ENCODE assay signal across 9 cellular contexts in genomic region chr4:1055243-1055701, GRCh38. TPM values are rescaled to one million over a fixed set of nuclear protein-coding genes. Genes with fewer than 3 reads are reported as not detected.
A peak's percentile ranks its signal among the peaks of the same experiment; 100 is the strongest.
DNase-seq lines count a peak whose midpoint lies in the region; ATAC-seq and TF ChIP-seq lines count a peak whose summit lies in the region.
"Not testable (repeated sequence)": the region's sequence is repeated elsewhere in the genome, so short reads cannot be mapped to it uniquely, and the experiment has no call there.
"Had no signal": no experiment of that assay in that cellular context is flagged by ENCODE, and none has a peak within 500 bp of the region (broad histone marks: within the 10 kb centered on the region; RNA-seq: fewer than 3 reads in every experiment).

No MANE protein-coding gene starts in this region.

- H3K9ac ChIP-seq in SU-DHL-6 (ENCODE audit: low read length): peak overlapping the region; percentile 26
- H3K9ac ChIP-seq in adipocyte (ENCODE audit: low read length): peak overlapping the region; percentile 29

- H3K9me2 ChIP-seq in GM23338 (ENCODE audit: insufficient read depth); SU-DHL-6 (replicated peaks; ENCODE audit: insufficient read depth, low read length): not testable (repeated sequence)

- H3K79me2 ChIP-seq in GM23338 (replicated peaks; ENCODE audit: insufficient read depth); SU-DHL-6 (ENCODE audit: insufficient read depth, low read length): not testable (repeated sequence)

- peaks cover 17 to 41% (median 38%) of the 10 kb centered on the region in 3 donors for H3K27me3 Mint-ChIP-seq in CD14-positive monocyte (ENCODE audit: low read depth in 3 of 3)
- H3K27me3 Mint-ChIP-seq in GM23338 (ENCODE audit: insufficient read depth, low read depth, poor library complexity): peaks cover 18% of the 10 kb centered on the region
- peaks cover 9 to 11% of the 10 kb centered on the region in 2 donors for H3K27me3 Mint-ChIP-seq in stimulated activated naive B cell treated with anti-CD40 and anti-IgM and Interleukin-4, amounts not matched to agents 10 μg/mL and 1 μg/mL and 100 μg/mL, for 72 hours

- H3K4me1 ChIP-seq in GM23338 (ENCODE audit: insufficient read depth); mononuclear cell (ENCODE audit: insufficient read depth, low read length): not testable (repeated sequence)
- peaks cover 20% of the 10 kb centered on the region for H3K4me1 ChIP-seq in adipocyte (ENCODE audit: control insufficient read depth, insufficient read depth, low read length)
- H3K4me1 ChIP-seq in heart right ventricle: peaks cover 0 to 22% (median 9%) of the 10 kb centered on the region in 9 donors

- H3K9me3 Mint-ChIP-seq in CD14-positive monocyte: peaks cover 4 to 18% (median 10%) of the 10 kb centered on the region in 7 donors
- H3K9me3 Mint-ChIP-seq in GM23338; stimulated activated naive B cell treated with anti-CD40 and anti-IgM and Interleukin-4, amounts not matched to agents 10 μg/mL and 1 μg/mL and 100 μg/mL, for 72 hours: not testable (repeated sequence)

- intact Hi-C loops in CD14-positive monocyte (cut with micrococcal nuclease); heart right ventricle (cut with DNase I): not testable (repeated sequence)

- not testable (repeated sequence) for H3K27me3 ChIP-seq in GM23338 (ENCODE audit: insufficient read depth); SU-DHL-6 (ENCODE audit: low read length); adipocyte (replicated peaks; ENCODE audit: control insufficient read depth, insufficient read depth, low read length); mononuclear cell (ENCODE audit: insufficient read depth, low read length)
- peaks cover 0 to 72% (median 52%) of the 10 kb centered on the region in 7 donors for H3K27me3 ChIP-seq in heart right ventricle

- H3K36me3 Mint-ChIP-seq in CD14-positive monocyte; GM23338 (ENCODE audit: low read depth); stimulated activated naive B cell treated with anti-CD40 and anti-IgM and Interleukin-4, amounts not matched to agents 10 μg/mL and 1 μg/mL and 100 μg/mL, for 72 hours: not testable (repeated sequence)

- not testable (repeated sequence) for H4K20me1 ChIP-seq in GM23338 (replicated peaks; ENCODE audit: insufficient read depth); SU-DHL-6 (ENCODE audit: low read depth, low read length)

- H3K27ac ChIP-seq in GM23338 (ENCODE audit: low read depth); SU-DHL-6 (ENCODE audit: low read depth, low read length): not testable (repeated sequence)
- peak overlapping the region in 1 of 10 donors; percentile 56 for H3K27ac ChIP-seq in heart right ventricle

- H3K4me3 Mint-ChIP-seq in CD14-positive monocyte (peak overlapping the region; percentile 18 to 84), GM23338 (peak overlapping the region; percentile 17; the same call in 1 of the 3 replicates)
- H3K4me3 Mint-ChIP-seq in stimulated activated naive B cell treated with anti-CD40 and anti-IgM and Interleukin-4, amounts not matched to agents 10 μg/mL and 1 μg/mL and 100 μg/mL, for 72 hours: peak overlapping the region; percentile 49 to 78

- peak overlapping the region in 3 of 7 donors; percentile 42 to 68 (median 55) for H3K27ac Mint-ChIP-seq in CD14-positive monocyte
- H3K27ac Mint-ChIP-seq in GM23338; stimulated activated naive B cell treated with anti-CD40 and anti-IgM and Interleukin-4, amounts not matched to agents 10 μg/mL and 1 μg/mL and 100 μg/mL, for 72 hours: not testable (repeated sequence)

- H3K4me2 ChIP-seq in GM23338 (peak overlapping the region; percentile 60), SU-DHL-6 (ENCODE audit: low read depth, low read length, poor library complexity, severe bottlenecking) (peak overlapping the region; percentile 44)

- TF ChIP-seq CTCF in CD14-positive monocyte (IDR thresholded peaks at IDR 0.05); GM23338 (conservative IDR thresholded peaks at IDR 0.05; ENCODE audit: low read depth in 2 of 2); SU-DHL-6 (IDR thresholded peaks at IDR 0.05; ENCODE audit: insufficient read depth, low read length, poor library complexity, severe bottlenecking); heart right ventricle (IDR thresholded peaks at IDR 0.05): not testable (repeated sequence)

- not testable (repeated sequence) for H3F3A ChIP-seq in GM23338 (replicated peaks; ENCODE audit: low read depth); SU-DHL-6 (ENCODE audit: insufficient read depth)

- H3K4me3 ChIP-seq in GM23338: 0 out of 2 replicates have a peak overlapping the region, but pooled peaks have one; percentile 20
- H3K4me3 ChIP-seq in SU-DHL-6 (ENCODE audit: insufficient read depth, low read length, poor library complexity, severe bottlenecking): peak overlapping the region; percentile 15
- H3K4me3 ChIP-seq in adipocyte (ENCODE audit: low read length): peak overlapping the region; percentile 66
- peak overlapping the region in 7 of 10 donors; percentile 22 to 43 (median 34) for H3K4me3 ChIP-seq in heart right ventricle
- peak overlapping the region; percentile 24 for H3K4me3 ChIP-seq in mononuclear cell (ENCODE audit: low read length)

- not testable (repeated sequence) for DNase-seq in CD14-positive monocyte (ENCODE audit: low spot score); GM23338 (ENCODE audit: low spot score); adipocyte (ENCODE audit: low read depth); heart right ventricle; stimulated activated naive B cell treated with anti-CD40 and anti-IgM and Interleukin-4, amounts not matched to agents 10 μg/mL and 1 μg/mL and 100 μg/mL, for 72 hours
- DNase-seq in activated CD8-positive, alpha-beta memory T cell treated with anti-CD3 and anti-CD28 coated beads for 24 hours: peak; percentile 72

- WGBS in heart right ventricle, 2 donors: 23 to 24% methylated on average over 13 of the region's 13 CpGs

- peaks cover 10% of the 10 kb centered on the region for H3K4me1 Mint-ChIP-seq in CD14-positive monocyte
- not testable (repeated sequence) for H3K4me1 Mint-ChIP-seq in GM23338
- H3K4me1 Mint-ChIP-seq in stimulated activated naive B cell treated with anti-CD40 and anti-IgM and Interleukin-4, amounts not matched to agents 10 μg/mL and 1 μg/mL and 100 μg/mL, for 72 hours: peaks cover 6 to 10% of the 10 kb centered on the region in 2 donors

- peak overlapping the region; percentile 87 for H2AFZ ChIP-seq in GM23338
- H2AFZ ChIP-seq in SU-DHL-6 (ENCODE audit: low read depth, low read length, severe bottlenecking): peak overlapping the region; percentile 62

- H3K36me3 ChIP-seq in GM23338 (ENCODE audit: insufficient read depth); SU-DHL-6 (ENCODE audit: low read length); adipocyte (ENCODE audit: control insufficient read depth, insufficient read depth, low read length, severe bottlenecking); heart right ventricle: not testable (repeated sequence)

- ATAC-seq in GM23338: peak; percentile 41
- ATAC-seq in heart right ventricle: not testable (repeated sequence)
- ATAC-seq in stimulated activated naive B cell treated with anti-CD40 and anti-IgM and Interleukin-4, amounts not matched to agents 10 μg/mL and 1 μg/mL and 100 μg/mL, for 72 hours (replicated peaks): peak; percentile 27 to 31

- H3K9me3 ChIP-seq in SU-DHL-6 (ENCODE audit: insufficient read depth, low read length); adipocyte (ENCODE audit: control insufficient read depth, low read length); heart right ventricle; mononuclear cell (ENCODE audit: low read depth, low read length): not testable (repeated sequence)

RNA-seq across cellular contexts. Expression of gene FGFRL1, which starts 43.8 kb away (rescaled TPM):
- polyA plus RNA-seq in CD14-positive monocyte (under 1 TPM; 0.17 to 0.28 TPM), GM23338 (2016; fragmentation: Nextera tagmentation; extraction: Ambion mirVana) (7.0 and 7.3 TPM in 2 replicates), heart right ventricle (10 to 100 TPM; 17.1 to 24.3 TPM)
- 28.6 and 35.8 TPM in 2 replicates for total RNA-seq in GM23338 (2014; rRNA removed; shearing (Covaris generic))
- total RNA-seq in heart right ventricle (10 to 100 TPM; 22.0 to 36.6 (median 28.1) TPM), mononuclear cell (5.8 TPM)

RNA-seq across cellular contexts. Expression of gene RNF212, which starts 58.1 kb away (rescaled TPM):
- polyA plus RNA-seq in CD14-positive monocyte (under 1 TPM in 1 of 2 donors, not detected in 1; 0.17 TPM), GM23338 (2016; fragmentation: Nextera tagmentation; extraction: Ambion mirVana) (17.0 and 19.7 TPM in 2 replicates), heart right ventricle (under 1 TPM; 0.29 to 0.87 TPM)
- 11.8 and 20.6 TPM in 2 replicates for total RNA-seq in GM23338 (2014; rRNA removed; shearing (Covaris generic))
- total RNA-seq in heart right ventricle (1 to 10 TPM in 1 of 10 donors, under 1 TPM in 5, not detected in 4; 0.21 to 2.1 (median 0.31) TPM), mononuclear cell (3.1 TPM)
- total RNA-seq: HT-29 had no signal

Comparison
In these comparisons a context has a peak if more than half of its experiments do, and no peak if none do; other contexts are left out.
1. H3K4me3 ChIP-seq: peak in every context shown above with its lines; median percentile 66 in adipocyte; 34 in heart right ventricle; 24 in mononuclear cell; 20 in GM23338; 15 in SU-DHL-6.